ENCODE assay signal across 10 cellular contexts in genomic region chr18:51188024-51188701, GRCh38. TPM values are rescaled to one million over a fixed set of nuclear protein-coding genes. Genes with fewer than 3 reads are reported as not detected.
DNase-seq lines count a peak whose midpoint lies in the region; ATAC-seq, FAIRE-seq and TF ChIP-seq lines count a peak whose summit lies in the region.
"Had no signal": no experiment of that assay in that cellular context is flagged by ENCODE, and none has a peak within 500 bp of the region (broad histone marks: within the 10 kb centered on the region; RNA-seq: fewer than 3 reads in every experiment).

No MANE protein-coding gene starts in this region.

- H3K4me3 ChIP-seq in GM08714 (ENCODE audit: low read length), result peak overlapping the region; percentile 37; the same call in 1 of the 2 replicates
- no peak overlapping the region for H3K4me3 ChIP-seq in hepatocyte
- no peak overlapping the region for H3K4me3 ChIP-seq in tibial nerve

- H3K27me3 Mint-ChIP-seq in activated T-helper 1 cell treated with anti-CD3 and anti-CD28 coated beads, Interleukin-12 subunit alpha, Interleukin-12 subunit beta, Interleukin-2, Interleukin-4 antibody, amounts not matched to agents 30 ng/mL and 10 ng/mL and 1 ng/mL, durations not matched to agents 14 hours and 24 hours and 36 hours (ENCODE audit: insufficient read depth), result no peaks in the 10 kb centered on the region

- WGBS in hepatocyte (ENCODE audit: low lambda C conversion rate, missing lambda C conversion rate), result 88% methylated on average over 6 of the region's 6 CpGs
- 84 to 89% methylated on average over 6 of the region's 6 CpGs for WGBS in tibial nerve, 2 donors

- H3K36me3 ChIP-seq in hepatocyte (replicated peaks; ENCODE audit: insufficient read depth, low read depth) (no peaks in the 10 kb centered on the region), tibial nerve (peaks cover 0 to 19% (median 0%) of the 10 kb centered on the region in 3 donors)

- H3K9me3 ChIP-seq in hepatocyte (ENCODE audit: low read depth), result no peaks in the 10 kb centered on the region
- H3K9me3 ChIP-seq in tibial nerve, result no peaks in the 10 kb centered on the region

- TF ChIP-seq CTCF in hepatocyte (IDR thresholded peaks at IDR 0.05; ENCODE audit: poor library complexity) (no peak), tibial nerve (IDR thresholded peaks at IDR 0.05) (no peak)

- H3K27me3 ChIP-seq in hepatocyte, result no peaks in the 10 kb centered on the region
- H3K27me3 ChIP-seq in tibial nerve, result no peaks in the 10 kb centered on the region

- H3K79me2 ChIP-seq in hepatocyte, result peaks cover 100% of the 10 kb centered on the region

- ATAC-seq in HG02973 (IDR thresholded peaks at IDR 0.05; ENCODE audit: unreplicated experiment) (peak; percentile 57), left cardiac atrium (no peak)

- peaks cover 43% of the 10 kb centered on the region for H3K4me1 ChIP-seq in hepatocyte (ENCODE audit: insufficient read depth)
- H3K4me1 ChIP-seq in tibial nerve, result peaks cover 0 to 74% (median 27%) of the 10 kb centered on the region in 4 donors

- H3K36me3 Mint-ChIP-seq in activated T-helper 1 cell treated with anti-CD3 and anti-CD28 coated beads, Interleukin-12 subunit alpha, Interleukin-12 subunit beta, Interleukin-2, Interleukin-4 antibody, amounts not matched to agents 30 ng/mL and 10 ng/mL and 1 ng/mL, durations not matched to agents 14 hours and 24 hours and 36 hours (ENCODE audit: low read depth), result peaks cover 34% of the 10 kb centered on the region

- H3K27ac Mint-ChIP-seq in activated T-helper 1 cell treated with anti-CD3 and anti-CD28 coated beads, Interleukin-12 subunit alpha, Interleukin-12 subunit beta, Interleukin-2, Interleukin-4 antibody, amounts not matched to agents 30 ng/mL and 10 ng/mL and 1 ng/mL, durations not matched to agents 14 hours and 24 hours and 36 hours, result no peak overlapping the region

- H3K4me1 Mint-ChIP-seq in activated T-helper 1 cell treated with anti-CD3 and anti-CD28 coated beads, Interleukin-12 subunit alpha, Interleukin-12 subunit beta, Interleukin-2, Interleukin-4 antibody, amounts not matched to agents 30 ng/mL and 10 ng/mL and 1 ng/mL, durations not matched to agents 14 hours and 24 hours and 36 hours (ENCODE audit: low read depth), result peaks cover 72% of the 10 kb centered on the region

- H4K20me1 ChIP-seq in hepatocyte (ENCODE audit: insufficient read depth, poor library complexity, severe bottlenecking), result peaks cover 99% of the 10 kb centered on the region

- peak; percentile 56 for FAIRE-seq in GM19239 (lab: Jason Lieb, UNC)

- no peaks in the 10 kb centered on the region for H3K9me2 ChIP-seq in hepatocyte (replicated peaks; ENCODE audit: insufficient read depth)

- no peak overlapping the region for H2AFZ ChIP-seq in hepatocyte

- H3K27ac ChIP-seq in hepatocyte (no peak overlapping the region), tibial nerve (no peak overlapping the region)

- no peak for TF ChIP-seq EP300 in tibial nerve (IDR thresholded peaks at IDR 0.05)

- no peaks in the 10 kb centered on the region for H3K9me3 Mint-ChIP-seq in activated T-helper 1 cell treated with anti-CD3 and anti-CD28 coated beads, Interleukin-12 subunit alpha, Interleukin-12 subunit beta, Interleukin-2, Interleukin-4 antibody, amounts not matched to agents 30 ng/mL and 10 ng/mL and 1 ng/mL, durations not matched to agents 14 hours and 24 hours and 36 hours

- H3K4me2 ChIP-seq in hepatocyte, result no peak overlapping the region

- intact Hi-C loops in activated T-helper 1 cell treated with anti-CD3 and anti-CD28 coated beads, Interleukin-12 subunit alpha, Interleukin-12 subunit beta, Interleukin-2, Interleukin-4 antibody, amounts not matched to agents 30 ng/mL and 10 ng/mL and 1 ng/mL, durations not matched to agents 14 hours and 24 hours and 36 hours (cut with micrococcal nuclease), result loop anchor here (1.0 kb wide), 1 partner anchor 9 kb away; the partner anchor contains the start of gene MEX3C
- intact Hi-C loops in left cardiac atrium (cut with DNase I), result no loop called here

- no peak for TF ChIP-seq POLR2A in tibial nerve (IDR thresholded peaks at IDR 0.05)

- DNase-seq in GM19239 (ENCODE audit: insufficient read length, low spot score), result no peak
- DNase-seq in activated T-helper 1 cell treated with anti-CD3 and anti-CD28 coated beads, Interleukin-12 subunit alpha, Interleukin-12 subunit beta, Interleukin-2, Interleukin-4 antibody, amounts not matched to agents 30 ng/mL and 10 ng/mL and 1 ng/mL, durations not matched to agents 14 hours and 24 hours and 36 hours (ENCODE audit: low spot score), result no peak
- DNase-seq in NCI-H2171 treated with DMSO at 0.1 percent for 48 hours (lab: John Stamatoyannopoulos, UW), result no peak
- DNase-seq in hepatocyte (ENCODE audit: low spot score), result no peak
- DNase-seq in left cardiac atrium, result no peak
- DNase-seq in tibial nerve (ENCODE audit: low spot score in 2 of 2), result no peak
- DNase-seq: activated effector memory CD4-positive, alpha-beta T cell treated with anti-CD3 and anti-CD28 coated beads, Interleukin-2, amount 50 U/mL, for 16 hours; NCI-H1105 had no signal

- peak overlapping the region; percentile 30 for H3K4me3 Mint-ChIP-seq in activated T-helper 1 cell treated with anti-CD3 and anti-CD28 coated beads, Interleukin-12 subunit alpha, Interleukin-12 subunit beta, Interleukin-2, Interleukin-4 antibody, amounts not matched to agents 30 ng/mL and 10 ng/mL and 1 ng/mL, durations not matched to agents 14 hours and 24 hours and 36 hours

RNA-seq across cellular contexts. Expression of gene MEX3C, which starts 9.3 kb away (rescaled TPM):
- total RNA-seq in activated T-helper 1 cell treated with anti-CD3 and anti-CD28 coated beads, Interleukin-12 subunit alpha, Interleukin-12 subunit beta, Interleukin-2, Interleukin-4 antibody, amounts not matched to agents 30 ng/mL and 10 ng/mL and 1 ng/mL, durations not matched to agents 14 hours and 24 hours and 36 hours, result 67.6 and 68.0 TPM in 2 replicates
- total RNA-seq in hepatocyte, result 59.4 and 67.3 TPM in 2 replicates
- polyA plus RNA-seq in hepatocyte, result 18.9 and 21.0 TPM in 2 replicates
- 10 to 100 TPM; 18.2 to 28.4 TPM for total RNA-seq in left cardiac atrium
- 10 to 100 TPM; 24.0 to 32.8 (median 28.5) TPM for total RNA-seq in tibial nerve
